Comparison of ENCODE assay signal across 1 cellular context in the genomic region with DNA sequence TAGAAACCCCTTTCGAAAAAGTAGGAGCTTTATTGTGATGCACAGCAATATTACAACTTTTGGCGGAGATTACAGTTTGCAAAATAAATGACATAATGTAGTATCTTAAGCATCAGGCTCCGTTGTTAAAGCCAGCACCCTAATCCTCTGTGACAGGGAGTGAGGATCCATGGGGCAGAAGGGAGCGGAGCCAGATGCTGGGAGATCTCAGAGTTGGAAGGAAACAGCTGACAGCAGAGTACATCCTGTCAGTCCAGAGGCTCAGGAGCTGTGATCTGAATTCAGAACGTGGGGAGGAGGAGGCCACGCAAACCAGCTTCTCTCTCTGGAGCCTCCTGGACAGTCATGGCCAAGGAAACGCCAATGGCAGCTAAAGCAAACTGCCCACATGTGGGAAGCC.
TF ChIP-seq lines count a peak whose summit lies in the region.

No MANE protein-coding gene starts in this region.

TF ChIP-seq in HepG2, 621 proteins besides CTCF, POLR2A, EP300 and RAD21:
- TF ChIP-seq ONECUT2 (CRISPR knock-in tag; IDR thresholded peaks at IDR 0.05) (no peak), CCAR2 (optimal IDR thresholded peaks at IDR 0.05; ENCODE audit: low read depth, low read length) (no peak), ZFP62 (CRISPR knock-in tag; IDR thresholded peaks at IDR 0.05) (no peak), ZNF350 (CRISPR knock-in tag; IDR thresholded peaks at IDR 0.05; ENCODE audit: borderline replicate concordance, low read depth) (no peak), KLF9 (CRISPR knock-in tag; IDR thresholded peaks at IDR 0.05; ENCODE audit: low read depth) (no peak)
